Comparison of ENCODE assay signal across 24 cellular contexts in genomic region chr2:216233281-216233995, GRCh38.
"Had no signal": no experiment of that assay in that cellular context is flagged by ENCODE, and none has a peak within 500 bp of the region (broad histone marks: within the 10 kb centered on the region; RNA-seq: fewer than 3 reads in every experiment).

No MANE protein-coding gene starts in this region.

- H3K9ac ChIP-seq: parathyroid adenoma had no signal

- H3K4me3 ChIP-seq: colonic mucosa, gastroesophageal sphincter, left ventricle myocardium inferior, lower lobe of right lung, psoas muscle, right lobe of liver, spleen, tibial artery had no signal

- H3K9me3 ChIP-seq: colonic mucosa, right lobe of liver had no signal

- H3K36me3 ChIP-seq: colonic mucosa, gastroesophageal sphincter, left ventricle myocardium inferior, lower lobe of right lung, right lobe of liver, spleen, tibial artery had no signal

- H3K27ac ChIP-seq: colonic mucosa, gastroesophageal sphincter, left ventricle myocardium inferior, lower lobe of right lung, parathyroid adenoma, psoas muscle, right lobe of liver, spleen, tibial artery had no signal

- H2AFZ ChIP-seq: parathyroid adenoma had no signal

- H3K4me1 ChIP-seq: colonic mucosa, gastroesophageal sphincter, left ventricle myocardium inferior, lower lobe of right lung, parathyroid adenoma, psoas muscle, right lobe of liver, spleen, tibial artery had no signal

- ATAC-seq: gastroesophageal sphincter; left cardiac atrium; lower lobe of right lung; natural killer cell; psoas muscle; right lobe of liver; stimulated activated memory B cell treated with anti-CD40 and anti-IgM and Interleukin-4, amounts not matched to agents 10 μg/mL and 1 μg/mL and 100 μg/mL, for 72 hours had no signal

- DNase-seq: caudate nucleus; colonic mucosa; dermis blood vessel endothelial cell; erythroblast; glutamatergic neuron; immature natural killer cell; kidney; left cardiac atrium; left ventricle myocardium inferior; lower lobe of right lung; mesendoderm; natural killer cell; nucleus accumbens; psoas muscle; retina; right lobe of liver; spleen; stimulated activated CD4-positive, alpha-beta T cell treated with anti-CD3 and anti-CD28 coated beads, Interleukin-15, amount 100 ng/mL, for 24 hours; stimulated activated CD4-positive, alpha-beta T cell treated with anti-CD3 and anti-CD28 coated beads, Interleukin-1b, Interleukin-23, amount 100 ng/mL, for 48 hours; stimulated activated CD4-positive, alpha-beta T cell treated with anti-CD3 and anti-CD28 coated beads, Interleukin-4, amount 100 ng/mL, for 24 hours; tibial artery had no signal

- H3K27me3 ChIP-seq: colonic mucosa, gastroesophageal sphincter, right lobe of liver, spleen, tibial artery had no signal
